In genomic region chr18:79610461-79611039, GRCh38 we compare ENCODE assay signal across 1 cellular context.
TF ChIP-seq lines count a peak whose summit lies in the region.

No MANE protein-coding gene starts in this region.

TF ChIP-seq in GM23338, 12 proteins besides CTCF, POLR2A, EP300 and RAD21 (continued from another document):
- TF ChIP-seq ZNF331 (CRISPR knock-in tag; IDR thresholded peaks at IDR 0.05; ENCODE audit: low read depth): no peak
- no peak for TF ChIP-seq JUNB (IDR thresholded peaks at IDR 0.05; ENCODE audit: unreplicated experiment)
- TF ChIP-seq NANOG (IDR thresholded peaks at IDR 0.05; ENCODE audit: borderline replicate concordance): no peak
- TF ChIP-seq EZH2phosphoT487 (IDR thresholded peaks at IDR 0.05; ENCODE audit: unreplicated experiment): no peak
